Comparison of ENCODE assay signal across 8 cellular contexts in genomic region chr7:150000780-150001599, GRCh38.
DNase-seq lines count a peak whose midpoint lies in the region; TF ChIP-seq lines count a peak whose summit lies in the region.
"Not testable (repeated sequence)": the region's sequence is repeated elsewhere in the genome, so short reads cannot be mapped to it uniquely, and the experiment has no call there.

No MANE protein-coding gene starts in this region.

- not testable (repeated sequence) for H3K4me3 Mint-ChIP-seq in H9; activated CD4-positive, alpha-beta T cell treated with anti-CD3 and anti-CD28 coated beads, Interleukin-2, amount 10 ng/mL, durations not matched to agents 7 days and 5 days; endodermal cell; nephron progenitor cell

- H3K18ac ChIP-seq in H9 (ENCODE audit: insufficient read length, low read depth, low read length), result not testable (repeated sequence)

- not testable (repeated sequence) for H3K9me2 ChIP-seq in OCI-LY7 (ENCODE audit: insufficient read depth, low read length)

- H3K27me3 ChIP-seq in A673 (replicated peaks; ENCODE audit: insufficient read depth, low read depth, low read length, poor library complexity); H9 (ENCODE audit: insufficient read depth, low read length); endodermal cell (ENCODE audit: control insufficient read depth, insufficient read depth, low read length, poor library complexity, severe bottlenecking): not testable (repeated sequence)

- H3K23me2 ChIP-seq in H9 (ENCODE audit: insufficient read length, low read depth, low read length, poor library complexity, severe bottlenecking), result not testable (repeated sequence)

- H3K9me3 Mint-ChIP-seq in H9; activated CD4-positive, alpha-beta T cell treated with anti-CD3 and anti-CD28 coated beads, Interleukin-2, amount 10 ng/mL, durations not matched to agents 7 days and 5 days; endodermal cell; nephron progenitor cell: not testable (repeated sequence)

- not testable (repeated sequence) for H3K9me3 ChIP-seq in A673 (ENCODE audit: low read depth, low read length, poor library complexity, severe bottlenecking); H9 (ENCODE audit: control insufficient read depth, low read depth, low read length); OCI-LY7 (ENCODE audit: low read length); endodermal cell (ENCODE audit: control insufficient read depth, low read length)

- not testable (repeated sequence) for H2AK5ac ChIP-seq in H9 (ENCODE audit: insufficient read length, low read length)

- not testable (repeated sequence) for H3K27ac ChIP-seq in A673 (ENCODE audit: low read depth, low read length, poor library complexity, severe bottlenecking); H9 (ENCODE audit: insufficient read length, low read depth, low read length); OCI-LY7 (ENCODE audit: low read depth, low read length, poor library complexity, severe bottlenecking); endodermal cell (ENCODE audit: low read depth, low read length)

- intact Hi-C loops in A673 (cut with micrococcal nuclease; ENCODE audit: unreplicated experiment); OCI-LY7 (cut with micrococcal nuclease; ENCODE audit: unreplicated experiment): not testable (repeated sequence)

- not testable (repeated sequence) for H2BK12ac ChIP-seq in H9 (ENCODE audit: insufficient read length, low read depth, low read length)

- H3K36me3 Mint-ChIP-seq in H9 (ENCODE audit: insufficient read depth in 1 of 3, low read depth in 3 of 3); activated CD4-positive, alpha-beta T cell treated with anti-CD3 and anti-CD28 coated beads, Interleukin-2, amount 10 ng/mL, durations not matched to agents 7 days and 5 days (ENCODE audit: low read depth); endodermal cell (ENCODE audit: low read depth); nephron progenitor cell (ENCODE audit: low read depth): not testable (repeated sequence)

- not testable (repeated sequence) for H3K4me2 ChIP-seq in H9 (ENCODE audit: insufficient read depth, insufficient read length, low read length); OCI-LY7 (ENCODE audit: low read length)

- POLR2A ChIA-PET in A673 (lab: Charles Lee; ENCODE audit: low non-redundant PET); OCI-LY7 (lab: Charles Lee); activated CD4-positive, alpha-beta T cell treated with anti-CD3 and anti-CD28 coated beads, Interleukin-2, amount 10 ng/mL, durations not matched to agents 7 days and 5 days (lab: Charles Lee): not testable (repeated sequence)

- H3K27ac Mint-ChIP-seq in H9; activated CD4-positive, alpha-beta T cell treated with anti-CD3 and anti-CD28 coated beads, Interleukin-2, amount 10 ng/mL, durations not matched to agents 7 days and 5 days; endodermal cell; nephron progenitor cell: not testable (repeated sequence)

- H3K9ac ChIP-seq in H9 (ENCODE audit: extremely low read depth, insufficient read length, low read length); endodermal cell (ENCODE audit: extremely low read depth, low read length, poor library complexity, severe bottlenecking): not testable (repeated sequence)

- not testable (repeated sequence) for H2BK120ac ChIP-seq in H9 (ENCODE audit: low read depth, low read length, poor library complexity, severe bottlenecking)

- 0 out of 2 replicates have a peak, but pooled peaks have one; percentile 18 for TF ChIP-seq CTCF in A673 (conservative IDR thresholded peaks at IDR 0.05; ENCODE audit: low read depth, low read length)
- TF ChIP-seq CTCF in H9 (conservative IDR thresholded peaks at IDR 0.05), result peak; percentile 67
- TF ChIP-seq CTCF in OCI-LY7 (conservative IDR thresholded peaks at IDR 0.05; ENCODE audit: low read length), result peak; percentile 41
- TF ChIP-seq CTCF in endodermal cell (conservative IDR thresholded peaks at IDR 0.05), result peak; percentile 68
- peak; percentile 29 for TF ChIP-seq CTCF in nephron progenitor cell (IDR thresholded peaks at IDR 0.05)

- not testable (repeated sequence) for BruUV-seq in A673 (replicated peaks; lab: Mats Ljungman, UMichigan); OCI-LY7 (replicated peaks; lab: Mats Ljungman, UMichigan)

- H4K20me1 ChIP-seq in H9 (ENCODE audit: control insufficient read depth, insufficient read depth, insufficient read length); OCI-LY7 (ENCODE audit: insufficient read depth, low read length): not testable (repeated sequence)

- not testable (repeated sequence) for H4K8ac ChIP-seq in H9 (replicated peaks; ENCODE audit: insufficient read length, low read depth, low read length)

- not testable (repeated sequence) for H3K79me1 ChIP-seq in H9 (ENCODE audit: insufficient read depth, low read depth, low read length, poor library complexity, severe bottlenecking)

- H3K36me3 ChIP-seq in A673 (ENCODE audit: insufficient read depth, low read length, poor library complexity, severe bottlenecking); OCI-LY7 (ENCODE audit: insufficient read depth, low read length); endodermal cell (ENCODE audit: control insufficient read depth, insufficient read depth, low read length): not testable (repeated sequence)

- DNase-seq in A673 (ENCODE audit: low spot score); H9; OCI-LY7 (ENCODE audit: low spot score): not testable (repeated sequence)
- peak; percentile 10 for DNase-seq in activated CD4-positive, alpha-beta T cell treated with anti-CD3 and anti-CD28 coated beads, Interleukin-2, amount 10 ng/mL, durations not matched to agents 7 days and 5 days
- DNase-seq in activated gamma-delta T cell treated with Interleukin-2 at 50 U/mL for 16 hours (peak; percentile 4), endodermal cell (peak; percentile 68), nephron progenitor cell (peak; percentile 7)
- DNase-seq in stimulated activated CD4-positive, alpha-beta T cell treated with anti-CD3 and anti-CD28 coated beads, Interleukin-2, amount 100 ng/mL, for 4 hours (ENCODE audit: low read depth), result peak; percentile 1

- H3K4me1 Mint-ChIP-seq in H9; activated CD4-positive, alpha-beta T cell treated with anti-CD3 and anti-CD28 coated beads, Interleukin-2, amount 10 ng/mL, durations not matched to agents 7 days and 5 days; endodermal cell; nephron progenitor cell: not testable (repeated sequence)

- H3T11ph ChIP-seq in H9 (ENCODE audit: low read length), result not testable (repeated sequence)

- WGBS in H9 (ENCODE audit: extremely low coverage, insufficient read length, low lambda C conversion rate), result no CpG with 5 or more reads among the region's 22 CpGs
- WGBS in endodermal cell (ENCODE audit: insufficient coverage in 1 of 2, insufficient read length in 1 of 2), 2 experiments, result 60 to 68% methylated on average over 2 to 20 of the region's 22 CpGs

- H2BK20ac ChIP-seq in H9 (ENCODE audit: low read depth, low read length, poor library complexity, severe bottlenecking), result not testable (repeated sequence)

- H4K5ac ChIP-seq in H9 (ENCODE audit: insufficient read length, low read depth, low read length), result not testable (repeated sequence)

- H2BK5ac ChIP-seq in H9 (ENCODE audit: insufficient read length, low read length), result not testable (repeated sequence)

- not testable (repeated sequence) for H2BK15ac ChIP-seq in H9 (ENCODE audit: low read depth, low read length)

- not testable (repeated sequence) for H3K27me3 Mint-ChIP-seq in H9 (ENCODE audit: low read depth); activated CD4-positive, alpha-beta T cell treated with anti-CD3 and anti-CD28 coated beads, Interleukin-2, amount 10 ng/mL, durations not matched to agents 7 days and 5 days; endodermal cell (ENCODE audit: insufficient read depth); nephron progenitor cell (ENCODE audit: low read depth, poor library complexity)

- not testable (repeated sequence) for H4K91ac ChIP-seq in H9 (ENCODE audit: insufficient read length, low read depth, low read length)

- H3K4me1 ChIP-seq in A673 (ENCODE audit: insufficient read depth, low read length, poor library complexity, severe bottlenecking); H9 (ENCODE audit: insufficient read depth, low read length); OCI-LY7 (ENCODE audit: insufficient read depth, low read length, poor library complexity, severe bottlenecking); endodermal cell (ENCODE audit: control insufficient read depth, insufficient read depth, low read length): not testable (repeated sequence)

- H3K14ac ChIP-seq in H9 (ENCODE audit: insufficient read depth, low read length), result not testable (repeated sequence)

- CTCF ChIA-PET in A673 (lab: Charles Lee); OCI-LY7 (lab: Charles Lee; ENCODE audit: unreplicated experiment); activated CD4-positive, alpha-beta T cell treated with anti-CD3 and anti-CD28 coated beads, Interleukin-2, amount 10 ng/mL, durations not matched to agents 7 days and 5 days (lab: Charles Lee): not testable (repeated sequence)

- H3K23ac ChIP-seq in H9 (ENCODE audit: insufficient read length, low read depth, low read length), result not testable (repeated sequence)

- not testable (repeated sequence) for H3K4me3 ChIP-seq in A673 (ENCODE audit: low read depth, low read length, poor library complexity, severe bottlenecking); OCI-LY7 (ENCODE audit: low read depth, low read length, poor library complexity, severe bottlenecking); endodermal cell (ENCODE audit: low read length)

- H2AFZ ChIP-seq in H9 (ENCODE audit: low read length); OCI-LY7 (ENCODE audit: low read length): not testable (repeated sequence)

- not testable (repeated sequence) for H3K56ac ChIP-seq in H9 (ENCODE audit: insufficient read length, low read depth, low read length)

- H3K4ac ChIP-seq in H9 (ENCODE audit: low read depth, low read length), result not testable (repeated sequence)

- not testable (repeated sequence) for H3K79me2 ChIP-seq in H9 (ENCODE audit: insufficient read depth, low read length); OCI-LY7 (ENCODE audit: insufficient read depth, low read depth, low read length)

Comparison
In these comparisons a context has a peak if more than half of its experiments do, and no peak if none do; other contexts are left out.
1. CTCF ChIP-seq: peak in every context shown above with its lines; median percentile 68 in endodermal cell; 67 in H9; 41 in OCI-LY7; 29 in nephron progenitor cell; 18 in A673.